In the genomic region with DNA sequence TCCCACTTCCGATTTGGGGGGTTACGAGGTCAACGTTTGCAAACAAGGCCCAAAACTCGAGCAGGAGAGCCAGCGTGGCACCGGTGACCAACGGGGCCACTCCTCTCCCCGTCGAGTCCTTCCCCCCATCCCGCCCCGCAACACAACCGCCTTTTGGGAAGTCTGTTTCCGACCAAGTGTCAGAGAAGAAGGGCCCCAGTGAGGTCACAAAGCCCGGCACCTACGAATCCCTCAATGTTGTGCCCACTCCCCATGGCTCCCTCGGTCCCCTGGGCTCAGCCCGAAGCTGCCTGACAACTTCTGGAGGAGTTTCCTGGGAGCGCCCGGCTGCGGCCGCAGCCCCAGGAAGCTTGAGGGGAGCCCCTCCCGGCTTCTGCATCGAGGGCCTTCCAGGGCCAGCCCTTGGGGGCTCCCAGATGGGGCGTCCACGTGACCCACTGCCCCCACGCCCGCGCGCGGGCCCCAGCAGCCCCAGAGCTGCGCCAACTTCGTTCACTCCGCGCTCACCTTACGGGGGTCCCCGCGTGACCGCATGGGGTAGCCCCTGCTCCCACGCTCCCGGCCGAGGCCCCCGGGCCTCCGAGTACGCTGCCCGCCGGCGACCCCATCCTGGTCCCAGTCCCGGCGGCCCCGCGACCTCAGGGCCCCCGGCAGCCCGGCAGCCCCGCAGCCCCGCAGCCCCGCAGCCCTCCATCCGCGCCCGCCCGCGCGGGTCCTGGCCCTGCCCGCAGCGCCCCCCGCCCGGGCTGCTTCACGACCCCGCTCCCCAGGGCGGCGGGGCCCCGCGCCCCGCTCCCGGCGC, we compare ENCODE assay signal across 8 cellular contexts. TPM values are rescaled to one million over a fixed set of nuclear protein-coding genes. Genes with fewer than 3 reads are reported as not detected.
DNase-seq lines count a peak whose midpoint lies in the region; TF ChIP-seq lines count a peak whose summit lies in the region.

No MANE protein-coding gene starts in this region.

- intact Hi-C loops in PC-9 (cut with micrococcal nuclease; ENCODE audit: unreplicated experiment), result no loop called here
- intact Hi-C loops in thyroid gland (cut with DNase I), result no loop called here

- H3K9me2 ChIP-seq in PC-9 (ENCODE audit: insufficient read depth), result no peaks in the 10 kb centered on the region

- H3K4me3 ChIP-seq in H7 (ENCODE audit: insufficient read depth, low read depth, low read length) (peak overlapping the region; percentile 90), PC-9 (peak overlapping the region; percentile 68), coronary artery (peak overlapping the region; percentile 80), thyroid gland (replicated peaks in 1 of 3) (peak overlapping the region; percentile 41 to 68 (median 46))

- 2 to 3% methylated on average over 13 to 26 of the region's 75 CpGs for whole genome bisulfite sequencing in thyroid gland, 2 donors

- no peaks in the 10 kb centered on the region for H3K4me1 ChIP-seq in PC-9 (replicated peaks; ENCODE audit: insufficient read depth)
- peaks cover 19 to 21% of the 10 kb centered on the region in 2 donors for H3K4me1 ChIP-seq in thyroid gland

- peak overlapping the region; percentile 75 for H2AFZ ChIP-seq in PC-9

- no peaks in the 10 kb centered on the region for H3F3A ChIP-seq in PC-9 (ENCODE audit: insufficient read depth, low read depth)

- no peak overlapping the region for H3K27ac ChIP-seq in PC-9
- peak overlapping the region; percentile 82 to 95 for H3K27ac ChIP-seq in coronary artery
- H3K27ac ChIP-seq in thyroid gland, result peak overlapping the region; percentile 55 to 85 (median 68)

- BruUV-seq in PC-9 (replicated peaks; lab: Mats Ljungman, UMichigan), result no TSS peak

- no peaks in the 10 kb centered on the region; the same call in 1 of the 2 replicates for H4K20me1 ChIP-seq in PC-9 (ENCODE audit: insufficient read depth)

- CTCF ChIA-PET in PC-9 (lab: Charles Lee), result interaction anchor here (0.6 to 1.1 kb wide), 2 partner anchors 37 to 488 kb away, joined by 6 to 8 read pairs; a partner anchor contains a TSS

- peaks cover 17% of the 10 kb centered on the region for H3K79me2 ChIP-seq in PC-9 (ENCODE audit: low read depth)

- in situ Hi-C loops in G401 (cut with HindIII; ENCODE audit: low sequenced_read_pairs), result no loop called here

- no peaks in the 10 kb centered on the region for H3K9me3 ChIP-seq in PC-9 (ENCODE audit: insufficient read depth, low read depth)
- H3K9me3 ChIP-seq in thyroid gland, result no peaks in the 10 kb centered on the region

- TF ChIP-seq POLR2A in thyroid gland (IDR thresholded peaks at IDR 0.05), result no peak

- DNase-seq in G401 (ENCODE audit: low spot score) (peak; percentile 16), H7 (peak; percentile 74), PC-9 (peak in 1 of 2 experiments; percentile 11), coronary artery (ENCODE audit: low spot score) (no peak), medulla oblongata (ENCODE audit: extremely low spot score) (peak; percentile 51), thyroid gland (peak; percentile 14 to 24), GF-D8 (lab: John Stamatoyannopoulos, UW) (no peak), SKM-1 (lab: John Stamatoyannopoulos, UW; ENCODE audit: unreplicated experiment) (no peak)

- H3K36me3 ChIP-seq in H7 (replicated peaks; ENCODE audit: control insufficient read depth, insufficient read depth, low read length) (peaks cover 6% of the 10 kb centered on the region), PC-9 (ENCODE audit: low read depth) (no peaks in the 10 kb centered on the region), thyroid gland (no peaks in the 10 kb centered on the region)

- POLR2A ChIA-PET in PC-9 (lab: Charles Lee; ENCODE audit: unreplicated experiment), result interaction anchor here (0.5 kb wide), 1 partner anchor 298 kb away, joined by 12 read pairs; no protein-coding TSS in a partner anchor

- TF ChIP-seq CTCF in PC-9 (conservative IDR thresholded peaks at IDR 0.05) (0 out of 2 replicates have a peak, but pooled peaks have one; percentile 10), coronary artery (IDR thresholded peaks at IDR 0.05) (no peak), thyroid gland (IDR thresholded peaks at IDR 0.05) (no peak)

- peak overlapping the region; percentile 91 for H3K4me2 ChIP-seq in PC-9

- H3K27me3 ChIP-seq in H7 (ENCODE audit: control insufficient read depth, insufficient read depth, low read length), result no peaks in the 10 kb centered on the region
- no peaks in the 10 kb centered on the region for H3K27me3 ChIP-seq in PC-9 (ENCODE audit: insufficient read depth, low read depth)
- no peaks in the 10 kb centered on the region for H3K27me3 ChIP-seq in thyroid gland

RNA-seq across cellular contexts. Expression of a gene that starts 1.1 kb away (rescaled TPM):
- 132 and 223 TPM in 2 replicates for total RNA-seq in G401 (2014; rRNA removed; shearing (Covaris generic))
- 167 and 217 TPM in 2 replicates for total RNA-seq in H7 (2014; rRNA removed; shearing (Covaris generic))
- 59.8 and 61.7 TPM in 2 replicates for total RNA-seq in PC-9 (2021)
- 10 to 100 TPM; 53.0 to 94.5 (median 68.5) TPM for total RNA-seq in thyroid gland

RNA-seq across cellular contexts. Expression of a gene that starts 37.3 kb away (rescaled TPM):
- total RNA-seq in G401 (2014; rRNA removed; shearing (Covaris generic)), result 13.5 and 17.5 TPM in 2 replicates
- total RNA-seq in H7 (2014; rRNA removed; shearing (Covaris generic)), result 14.1 and 20.8 TPM in 2 replicates
- total RNA-seq in PC-9 (2021) (18.6 and 19.4 TPM in 2 replicates), thyroid gland (10 to 100 TPM; 14.4 to 17.9 (median 16.2) TPM)

RNA-seq across cellular contexts. Expression of a gene that starts 37.6 kb away (rescaled TPM):
- 43.2 and 52.6 TPM in 2 replicates for total RNA-seq in G401 (2014; rRNA removed; shearing (Covaris generic))
- total RNA-seq in H7 (2014; rRNA removed; shearing (Covaris generic)), result 54.5 and 91.7 TPM in 2 replicates
- 46.9 and 58.5 TPM in 2 replicates for total RNA-seq in PC-9 (2021)
- 10 to 100 TPM; 21.6 to 53.6 (median 39.1) TPM for total RNA-seq in thyroid gland

Comparison
In these comparisons a context has a peak if more than half of its experiments do, and no peak if none do; other contexts are left out.
1. DNase-seq: peak in G401 (single experiment), H7 (single experiment), medulla oblongata (single experiment) and thyroid gland (2 of 2); none in coronary artery (single experiment), GF-D8 (single experiment) and SKM-1 (single experiment).
2. Peak in every context shown above with its lines, with median percentiles within 50 percentile points of each other: H3K4me3 ChIP-seq.